Comparison of ENCODE assay signal across 8 cellular contexts in the genomic region with DNA sequence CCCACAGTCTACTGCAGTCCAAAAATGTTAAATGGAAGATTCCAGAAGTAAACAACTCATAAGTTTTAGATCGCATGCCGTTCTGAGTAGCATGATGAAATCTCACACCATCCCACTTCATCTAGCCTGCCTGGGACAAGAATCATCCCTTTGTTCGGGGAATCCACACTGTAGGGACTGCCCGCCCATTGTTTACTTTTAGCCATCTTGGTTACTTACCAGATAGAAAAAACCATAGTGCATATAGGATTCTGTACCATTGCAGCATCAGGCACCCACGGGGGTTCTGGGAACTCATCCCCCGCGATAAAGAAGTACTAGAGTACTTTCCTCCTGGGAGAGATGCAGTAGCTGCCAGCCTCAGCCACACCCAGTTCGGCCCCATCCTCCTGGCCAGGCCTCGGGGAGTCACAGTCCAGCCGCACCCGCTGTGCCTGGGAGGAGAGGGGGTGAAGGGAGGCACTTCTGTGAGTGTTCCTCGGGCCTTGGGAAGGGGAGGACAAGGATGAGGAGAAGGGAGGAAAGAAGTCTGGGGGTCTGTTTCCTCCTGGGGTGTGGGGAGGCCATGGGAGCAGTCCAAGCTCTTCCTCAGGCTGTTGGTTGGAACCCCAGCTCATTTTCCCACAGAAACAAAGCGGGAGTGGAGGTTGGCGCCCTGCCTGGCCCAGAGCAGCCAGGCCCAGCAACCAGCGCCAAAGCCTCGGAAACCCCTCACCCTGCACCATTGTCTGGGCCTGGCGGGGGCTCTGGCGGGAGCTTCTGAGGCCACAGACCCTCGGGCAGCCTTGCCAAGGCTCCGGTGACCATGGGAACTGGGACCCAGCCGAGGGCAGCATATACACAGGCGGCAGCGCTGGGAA. TPM values are rescaled to one million over a fixed set of nuclear protein-coding genes. Genes with fewer than 3 reads are reported as not detected.
DNase-seq lines count a peak whose midpoint lies in the region; TF ChIP-seq lines count a peak whose summit lies in the region.
"Had no signal": no experiment of that assay in that cellular context is flagged by ENCODE, and none has a peak within 500 bp of the region (broad histone marks: within the 10 kb centered on the region; RNA-seq: fewer than 3 reads in every experiment).

No MANE protein-coding gene starts in this region.

- no peak for DNase-seq in esophagus muscularis mucosa (ENCODE audit: extremely low spot score)
- DNase-seq in sigmoid colon: peak; percentile 85
- DNase-seq in GOT3 (lab: John Stamatoyannopoulos, UW): no peak
- no peak for DNase-seq in effector CD4-positive, alpha-beta T cell
- DNase-seq in activated CD4-positive, alpha-beta T cell treated with anti-CD3 and anti-CD28 coated beads for 1 hour: no peak
- DNase-seq: activated T-cell treated with anti-CD3 and anti-CD28 coated beads, Interleukin-2, amount 50 U/mL, for 1 hour; KG1 had no signal

- H3K27me3 ChIP-seq in esophagus muscularis mucosa (no peaks in the 10 kb centered on the region), sigmoid colon (no peaks in the 10 kb centered on the region)

- 0 out of 2 replicates have a peak, but pooled peaks have one; percentile 54 for TF ChIP-seq EP300 in Ishikawa (IDR thresholded peaks at IDR 0.05; ENCODE audit: borderline replicate concordance)
- no peak for TF ChIP-seq EP300 in esophagus muscularis mucosa (IDR thresholded peaks at IDR 0.05)
- TF ChIP-seq EP300 in sigmoid colon (IDR thresholded peaks at IDR 0.05): no peak

- no peak for TF ChIP-seq POLR2A in esophagus muscularis mucosa (IDR thresholded peaks at IDR 0.05; ENCODE audit: low read depth)
- no peak for TF ChIP-seq POLR2A in sigmoid colon (IDR thresholded peaks at IDR 0.05)

- 25% methylated on average over 9 of the region's 23 CpGs for WGBS in esophagus muscularis mucosa
- 32 to 59% methylated on average over 23 of the region's 23 CpGs for WGBS in sigmoid colon, 2 donors

- TF ChIP-seq RAD21 in Ishikawa (IDR thresholded peaks at IDR 0.05; ENCODE audit: low read depth): peak; percentile 7; the same call in 1 of the 2 replicates

- peaks cover 68 to 78% (median 77%) of the 10 kb centered on the region in 4 donors for H3K4me1 ChIP-seq in esophagus muscularis mucosa
- H3K4me1 ChIP-seq in sigmoid colon: peaks cover 5 to 71% (median 63%) of the 10 kb centered on the region in 4 donors

- H3K27ac ChIP-seq in esophagus muscularis mucosa (replicated peaks in 1 of 4) (peak overlapping the region; percentile 97 to 99 (median 98)), sigmoid colon (peak overlapping the region; percentile 95 to 98 (median 97))

- intact Hi-C loops in esophagus muscularis mucosa (cut with DNase I) (no loop called here), sigmoid colon (cut with DNase I) (no loop called here)

- no peaks in the 10 kb centered on the region for H3K9me3 ChIP-seq in esophagus muscularis mucosa
- H3K9me3 ChIP-seq in sigmoid colon: no peaks in the 10 kb centered on the region

- H3K36me3 ChIP-seq in esophagus muscularis mucosa: peaks cover 6 to 11% (median 10%) of the 10 kb centered on the region in 4 donors
- H3K36me3 ChIP-seq in sigmoid colon: peaks cover 0 to 9% (median 6%) of the 10 kb centered on the region in 4 donors

- H3K4me3 ChIP-seq in esophagus muscularis mucosa (peak overlapping the region; percentile 42 to 56 (median 44)), sigmoid colon (peak overlapping the region; percentile 16 to 36 (median 24))

- TF ChIP-seq CTCF in esophagus muscularis mucosa (IDR thresholded peaks at IDR 0.05): no peak
- no peak for TF ChIP-seq CTCF in sigmoid colon (IDR thresholded peaks at IDR 0.05)

TF ChIP-seq in Ishikawa, 13 proteins besides CTCF, POLR2A, EP300 and RAD21:
- TF ChIP-seq YY1 (IDR thresholded peaks at IDR 0.05; ENCODE audit: low read depth) (0 out of 2 replicates have a peak, but pooled peaks have one; percentile 12), ZBTB7A (IDR thresholded peaks at IDR 0.05; ENCODE audit: low read depth) (peak; percentile 95), FOXM1 (IDR thresholded peaks at IDR 0.05; ENCODE audit: borderline replicate concordance, low read depth) (peak; percentile 27; the same call in 1 of the 2 replicates), CEBPB (IDR thresholded peaks at IDR 0.05) (no peak), TEAD4 (IDR thresholded peaks at IDR 0.05) (0 out of 2 replicates have a peak, but pooled peaks have one; percentile 22), NFIC (IDR thresholded peaks at IDR 0.05) (peak; percentile 89), TCF12 (IDR thresholded peaks at IDR 0.05; ENCODE audit: low read depth) (peak; percentile 69), CREB1 (IDR thresholded peaks at IDR 0.05; ENCODE audit: low read depth) (no peak), EGR1 (IDR thresholded peaks at IDR 0.05) (no peak), TAF1 (IDR thresholded peaks at IDR 0.05; ENCODE audit: low read depth) (0 out of 2 replicates have a peak, but pooled peaks have one; percentile 12)
- TF ChIP-seq, protein P1, sequence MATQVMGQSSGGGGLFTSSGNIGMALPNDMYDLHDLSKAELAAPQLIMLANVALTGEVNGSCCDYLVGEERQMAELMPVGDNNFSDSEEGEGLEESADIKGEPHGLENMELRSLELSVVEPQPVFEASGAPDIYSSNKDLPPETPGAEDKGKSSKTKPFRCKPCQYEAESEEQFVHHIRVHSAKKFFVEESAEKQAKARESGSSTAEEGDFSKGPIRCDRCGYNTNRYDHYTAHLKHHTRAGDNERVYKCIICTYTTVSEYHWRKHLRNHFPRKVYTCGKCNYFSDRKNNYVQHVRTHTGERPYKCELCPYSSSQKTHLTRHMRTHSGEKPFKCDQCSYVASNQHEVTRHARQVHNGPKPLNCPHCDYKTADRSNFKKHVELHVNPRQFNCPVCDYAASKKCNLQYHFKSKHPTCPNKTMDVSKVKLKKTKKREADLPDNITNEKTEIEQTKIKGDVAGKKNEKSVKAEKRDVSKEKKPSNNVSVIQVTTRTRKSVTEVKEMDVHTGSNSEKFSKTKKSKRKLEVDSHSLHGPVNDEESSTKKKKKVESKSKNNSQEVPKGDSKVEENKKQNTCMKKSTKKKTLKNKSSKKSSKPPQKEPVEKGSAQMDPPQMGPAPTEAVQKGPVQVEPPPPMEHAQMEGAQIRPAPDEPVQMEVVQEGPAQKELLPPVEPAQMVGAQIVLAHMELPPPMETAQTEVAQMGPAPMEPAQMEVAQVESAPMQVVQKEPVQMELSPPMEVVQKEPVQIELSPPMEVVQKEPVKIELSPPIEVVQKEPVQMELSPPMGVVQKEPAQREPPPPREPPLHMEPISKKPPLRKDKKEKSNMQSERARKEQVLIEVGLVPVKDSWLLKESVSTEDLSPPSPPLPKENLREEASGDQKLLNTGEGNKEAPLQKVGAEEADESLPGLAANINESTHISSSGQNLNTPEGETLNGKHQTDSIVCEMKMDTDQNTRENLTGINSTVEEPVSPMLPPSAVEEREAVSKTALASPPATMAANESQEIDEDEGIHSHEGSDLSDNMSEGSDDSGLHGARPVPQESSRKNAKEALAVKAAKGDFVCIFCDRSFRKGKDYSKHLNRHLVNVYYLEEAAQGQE (IDR thresholded peaks at IDR 0.05; ENCODE audit: low read depth): no peak
- TF ChIP-seq, protein P2, sequence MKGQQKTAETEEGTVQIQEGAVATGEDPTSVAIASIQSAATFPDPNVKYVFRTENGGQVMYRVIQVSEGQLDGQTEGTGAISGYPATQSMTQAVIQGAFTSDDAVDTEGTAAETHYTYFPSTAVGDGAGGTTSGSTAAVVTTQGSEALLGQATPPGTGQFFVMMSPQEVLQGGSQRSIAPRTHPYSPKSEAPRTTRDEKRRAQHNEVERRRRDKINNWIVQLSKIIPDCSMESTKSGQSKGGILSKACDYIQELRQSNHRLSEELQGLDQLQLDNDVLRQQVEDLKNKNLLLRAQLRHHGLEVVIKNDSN (IDR thresholded peaks at IDR 0.05): no peak
- TF ChIP-seq, protein P3, sequence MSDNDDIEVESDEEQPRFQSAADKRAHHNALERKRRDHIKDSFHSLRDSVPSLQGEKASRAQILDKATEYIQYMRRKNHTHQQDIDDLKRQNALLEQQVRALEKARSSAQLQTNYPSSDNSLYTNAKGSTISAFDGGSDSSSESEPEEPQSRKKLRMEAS (IDR thresholded peaks at IDR 0.05): no peak; the same call in 1 of the 2 replicates

RNA-seq across cellular contexts. Expression of a gene that starts 8.9 kb away (rescaled TPM):
- total RNA-seq in esophagus muscularis mucosa: 100 to 1,000 TPM in 1 of 4 donors, 10 to 100 TPM in 3; 67.8 to 147 (median 81.9) TPM
- 10 to 100 TPM; 27.8 to 40.9 (median 37.2) TPM for total RNA-seq in sigmoid colon
- polyA plus RNA-seq in sigmoid colon: 10 to 100 TPM; 28.7 to 41.0 (median 39.0) TPM

RNA-seq across cellular contexts. Expression of a gene that starts 14.4 kb away (rescaled TPM):
- total RNA-seq in esophagus muscularis mucosa: 10 to 100 TPM; 48.2 to 95.8 (median 85.2) TPM
- total RNA-seq in sigmoid colon: 10 to 100 TPM; 44.2 to 73.1 (median 56.9) TPM
- 100 to 1,000 TPM in 1 of 3 donors, 10 to 100 TPM in 2; 87.1 to 110 (median 91.3) TPM for polyA plus RNA-seq in sigmoid colon

RNA-seq across cellular contexts. Expression of a gene that starts 25.3 kb away (rescaled TPM):
- total RNA-seq in esophagus muscularis mucosa (1 to 10 TPM; 5.9 to 10.0 (median 9.0) TPM), sigmoid colon (10 to 100 TPM in 2 of 4 donors, 1 to 10 TPM in 2; 4.3 to 11.4 (median 9.6) TPM)
- polyA plus RNA-seq in sigmoid colon: 10 to 100 TPM in 2 of 3 donors, 1 to 10 TPM in 1; 6.0 to 61.9 (median 17.1) TPM

RNA-seq across cellular contexts. Expression of a gene that starts 27.2 kb away (rescaled TPM):
- total RNA-seq in esophagus muscularis mucosa (10 to 100 TPM; 13.3 to 36.4 (median 27.4) TPM), sigmoid colon (10 to 100 TPM; 22.4 to 27.5 (median 25.1) TPM)
- 10 to 100 TPM in 2 of 3 donors, 1 to 10 TPM in 1; 7.2 to 19.1 (median 10.2) TPM for polyA plus RNA-seq in sigmoid colon

RNA-seq across cellular contexts. Expression of a gene that starts 35.2 kb away (rescaled TPM):
- total RNA-seq in esophagus muscularis mucosa: 10 to 100 TPM; 32.5 to 61.7 (median 44.1) TPM
- 10 to 100 TPM; 32.8 to 50.6 (median 41.8) TPM for total RNA-seq in sigmoid colon
- polyA plus RNA-seq in sigmoid colon: 10 to 100 TPM; 55.9 to 71.5 (median 57.1) TPM
